8 cellular contexts compared by ENCODE assay signal in the genomic region with DNA sequence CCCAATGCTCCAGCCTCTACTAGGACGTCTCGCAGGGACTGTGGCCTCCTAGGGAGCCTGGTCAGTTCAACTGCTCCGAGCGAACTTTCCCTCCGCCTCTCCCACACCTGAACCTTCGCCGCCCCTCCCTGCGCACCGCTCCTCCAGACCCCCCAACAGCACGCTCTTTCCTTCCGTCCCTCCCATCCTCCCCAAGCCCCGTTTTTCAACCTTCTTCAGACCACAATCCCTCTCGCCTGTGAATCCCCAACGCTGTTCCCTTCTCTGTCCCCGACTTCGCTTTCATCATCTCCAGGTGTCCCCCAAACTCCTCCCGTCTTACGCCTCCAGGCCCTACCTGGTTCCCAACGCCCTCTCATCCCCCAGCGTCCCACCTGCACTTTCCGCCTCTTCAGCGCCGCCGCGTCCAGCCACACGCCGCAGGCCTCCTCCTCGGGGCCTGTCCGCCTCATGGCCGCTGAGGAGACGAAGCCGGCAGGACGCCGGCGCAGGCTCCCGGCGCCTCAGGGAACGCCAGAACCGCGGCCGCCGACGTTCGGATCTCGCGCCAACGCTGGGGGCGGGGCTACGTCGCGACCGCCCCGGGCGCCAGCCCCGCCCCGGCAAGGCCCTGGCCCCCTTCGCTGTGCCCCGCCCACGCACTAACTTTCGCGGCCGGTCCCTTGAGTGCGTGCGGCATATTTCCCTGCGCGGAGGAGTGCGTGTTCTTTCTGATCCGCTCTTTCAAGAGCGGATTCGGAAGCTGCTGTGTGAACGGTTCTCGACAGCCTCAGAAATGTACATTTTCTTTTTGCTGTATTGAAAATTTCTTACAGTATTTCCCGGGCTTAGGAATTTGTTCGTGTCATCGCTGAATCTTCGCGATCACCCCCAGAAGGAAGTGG. TPM values are rescaled to one million over a fixed set of nuclear protein-coding genes. Genes with fewer than 3 reads are reported as not detected.
DNase-seq lines count a peak whose midpoint lies in the region; ATAC-seq, FAIRE-seq and TF ChIP-seq lines count a peak whose summit lies in the region.

TSS of gene AUNIP (minus strand) at position 552 of the 884 bp plus-strand sequence. CDS start at position 452, 100 bp downstream.

- H3K4me3 Mint-ChIP-seq in activated naive CD8-positive, alpha-beta T cell: peak within 1 kb of the TSS; percentile 91

- H3K27me3 Mint-ChIP-seq in activated naive CD8-positive, alpha-beta T cell: no peaks in the 10 kb centered on the region

- H3K36me3 Mint-ChIP-seq in activated naive CD8-positive, alpha-beta T cell: peaks cover 3% of the 10 kb centered on the region

- H3K27ac ChIP-seq in HEK293 (ENCODE audit: extremely low read depth, low read depth, low read length) (peak within 1 kb of the TSS; percentile 71), pancreas (peak within 1 kb of the TSS; percentile 2 to 66 (median 48)), tibial artery (peak within 1 kb of the TSS; percentile 70 to 75)

- peak within 1 kb of the TSS; percentile 88 for H3K27ac Mint-ChIP-seq in activated naive CD8-positive, alpha-beta T cell

- intact Hi-C loops in Right ventricle myocardium inferior (cut with DNase I) (no loop called here), pancreas (cut with DNase I) (no loop called here), tibial artery (cut with DNase I; ENCODE audit: low total_unique reads) (no loop called here)

- ATAC-seq in Right ventricle myocardium inferior (peak; percentile 96), pancreas (peak; percentile 98 to 99 (median 98))

- H3K9me3 Mint-ChIP-seq in activated naive CD8-positive, alpha-beta T cell (ENCODE audit: low read depth): no peaks in the 10 kb centered on the region

- TF ChIP-seq CTCF in HEK293 (tag by site-specific recombination; IDR thresholded peaks at IDR 0.05) (peak; percentile 92), pancreas (IDR thresholded peaks at IDR 0.05) (no peak), tibial artery (IDR thresholded peaks at IDR 0.05) (no peak)

- CTCF ChIA-PET in HEK293 (lab: Yijun Ruan, JAX): no interaction called here

- no peaks in the 10 kb centered on the region for H3K9me3 ChIP-seq in HEK293 (ENCODE audit: control insufficient read depth, insufficient read depth, low read depth, low read length)
- H3K9me3 ChIP-seq in pancreas: no peaks in the 10 kb centered on the region
- H3K9me3 ChIP-seq in tibial artery: no peaks in the 10 kb centered on the region

- no peaks in the 10 kb centered on the region; the same call in 1 of the 2 replicates for H3K4me1 ChIP-seq in HEK293 (ENCODE audit: control insufficient read depth, insufficient read depth, low read length)
- peaks cover 0 to 9% (median 4%) of the 10 kb centered on the region in 3 donors for H3K4me1 ChIP-seq in pancreas
- H3K4me1 ChIP-seq in tibial artery: peaks cover 0 to 18% (median 12%) of the 10 kb centered on the region in 4 donors

- DNase-seq in GDM1 (lab: John Stamatoyannopoulos, UW) (peak; percentile 93), NAMALWA (ENCODE audit: low spot score) (peak; percentile 91), SKM-1 (lab: John Stamatoyannopoulos, UW; ENCODE audit: unreplicated experiment) (peak; percentile 73), Right ventricle myocardium inferior (ENCODE audit: missing footprints) (peak; percentile 95), pancreas (peak; percentile 84 to 92 (median 90)), tibial artery (peak; percentile 83 to 89)

- H3K27me3 ChIP-seq in pancreas (no peaks in the 10 kb centered on the region), tibial artery (no peaks in the 10 kb centered on the region)

- WGBS in pancreas, 2 donors: 3% methylated on average over 76 to 77 of the region's 77 CpGs

- POLR2A ChIA-PET in HEK293 (lab: Yijun Ruan, JAX): interaction anchor here (0.7 to 0.8 kb wide), 2 partner anchors 14 to 36 kb away, joined by 3 to 4 read pairs; no protein-coding TSS in a partner anchor

- H3K36me3 ChIP-seq in HEK293 (ENCODE audit: control insufficient read depth in 2 of 2, insufficient read depth in 1 of 2, low read length in 2 of 2): peaks cover 0 to 22% of the 10 kb centered on the region in 2 experiments; a peak in 2 of 3 replicates
- no peaks in the 10 kb centered on the region for H3K36me3 ChIP-seq in pancreas
- peaks cover 0 to 18% (median 5%) of the 10 kb centered on the region in 3 donors for H3K36me3 ChIP-seq in tibial artery

- H3K4me1 Mint-ChIP-seq in activated naive CD8-positive, alpha-beta T cell (ENCODE audit: low read depth): peaks cover 18% of the 10 kb centered on the region

- FAIRE-seq in pancreas (lab: Jason Lieb, UNC): no peak

- peak within 1 kb of the TSS; percentile 83 for H3K4me3 ChIP-seq in HEK293 (ENCODE audit: low read depth, low read length)
- H3K4me3 ChIP-seq in pancreas: peak within 1 kb of the TSS; percentile 11 to 44 (median 28)
- peak within 1 kb of the TSS; percentile 53 to 58 for H3K4me3 ChIP-seq in tibial artery

TF ChIP-seq in HEK293, 187 proteins besides CTCF, POLR2A, EP300 and RAD21 (continues in another document):
- TF ChIP-seq ZNF560 (tag by site-specific recombination; IDR thresholded peaks at IDR 0.05; ENCODE audit: borderline replicate concordance) (no peak), ZBTB26 (tag by site-specific recombination; optimal IDR thresholded peaks at IDR 0.05) (peak; percentile 76), ZNF530 (tag by site-specific recombination; IDR thresholded peaks at IDR 0.05; ENCODE audit: low read depth) (no peak), REST (tag by site-specific recombination; IDR thresholded peaks at IDR 0.05) (peak; percentile 51), ZNF623 (tag by site-specific recombination; IDR thresholded peaks at IDR 0.05) (peak; percentile 37; the same call in 1 of the 2 replicates), KLF1 (tag by site-specific recombination; IDR thresholded peaks at IDR 0.05) (peak; percentile 72), ZNF211 (tag by site-specific recombination; IDR thresholded peaks at IDR 0.05; ENCODE audit: low read depth) (no peak), ZNF510 (tag by site-specific recombination; IDR thresholded peaks at IDR 0.05; ENCODE audit: insufficient replicate concordance) (no peak), ZNF660 (tag by site-specific recombination; IDR thresholded peaks at IDR 0.05) (peak; percentile 92), ZNF121 (tag by site-specific recombination; IDR thresholded peaks at IDR 0.05) (peak; percentile 55; the same call in 1 of the 2 replicates)
- TF ChIP-seq, protein P1, sequence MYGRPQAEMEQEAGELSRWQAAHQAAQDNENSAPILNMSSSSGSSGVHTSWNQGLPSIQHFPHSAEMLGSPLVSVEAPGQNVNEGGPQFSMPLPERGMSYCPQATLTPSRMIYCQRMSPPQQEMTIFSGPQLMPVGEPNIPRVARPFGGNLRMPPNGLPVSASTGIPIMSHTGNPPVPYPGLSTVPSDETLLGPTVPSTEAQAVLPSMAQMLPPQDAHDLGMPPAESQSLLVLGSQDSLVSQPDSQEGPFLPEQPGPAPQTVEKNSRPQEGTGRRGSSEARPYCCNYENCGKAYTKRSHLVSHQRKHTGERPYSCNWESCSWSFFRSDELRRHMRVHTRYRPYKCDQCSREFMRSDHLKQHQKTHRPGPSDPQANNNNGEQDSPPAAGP (tag by site-specific recombination; IDR thresholded peaks at IDR 0.05): peak; percentile 91

RNA-seq across cellular contexts. Expression of gene AUNIP, which starts in this region (rescaled TPM):
- total RNA-seq in Right ventricle myocardium inferior (not detected), pancreas (under 1 TPM in 4 of 6 donors, not detected in 2; 0.19 to 0.37 (median 0.29) TPM)
- not detected for polyA plus RNA-seq in pancreas

Comparison
In these comparisons a context has a peak if more than half of its experiments do, and no peak if none do; other contexts are left out.
1. Peak in every context shown above with its lines: DNase-seq, ATAC-seq, H3K4me3 ChIP-seq and H3K27ac ChIP-seq.
2. Peak in DNase-seq and ATAC-seq in Right ventricle myocardium inferior; RNA of the gene not detected or under 1 TPM.
3. Peak in DNase-seq, ATAC-seq, H3K4me3 ChIP-seq and H3K27ac ChIP-seq in pancreas; RNA of the gene not detected or under 1 TPM.
4. H3K4me3 ChIP-seq: peak in every context shown above with its lines; median percentile 83 in HEK293; 56 in tibial artery; 28 in pancreas.